ENCODE assay signal across 28 cellular contexts in the genomic region with DNA sequence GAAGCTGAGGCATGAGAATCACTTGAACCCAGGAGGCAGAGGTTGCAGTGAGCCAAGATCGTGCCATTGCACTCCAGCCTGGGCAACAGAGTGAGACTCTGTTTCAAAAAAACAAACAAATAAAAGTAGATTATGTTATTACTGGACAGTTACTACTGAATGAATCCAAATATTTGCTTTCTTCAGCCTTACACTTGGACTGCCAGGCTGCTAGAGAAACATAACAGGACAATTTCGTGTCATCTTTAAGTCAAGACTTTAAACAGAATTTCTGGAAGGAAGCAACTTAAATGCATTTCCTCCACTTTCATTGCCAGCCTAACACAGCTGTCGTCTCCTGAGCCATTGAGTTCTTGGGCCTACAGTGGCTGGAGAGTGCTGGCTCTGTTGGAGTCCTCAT.
"Had no signal": no experiment of that assay in that cellular context is flagged by ENCODE, and none has a peak within 500 bp of the region (broad histone marks: within the 10 kb centered on the region; RNA-seq: fewer than 3 reads in every experiment).

No MANE protein-coding gene starts in this region.

- H3K36me3 Mint-ChIP-seq: stimulated activated effector memory CD8-positive, alpha-beta T cell treated with anti-CD3 and anti-CD28 coated beads, Interleukin-12 subunit alpha, Interleukin-12 subunit beta, amount 100 ng/mL, for 72 hours; stimulated activated memory B cell treated with anti-CD40 and anti-IgM and Interleukin-4, amounts not matched to agents 10 μg/mL and 1 μg/mL and 100 μg/mL, for 72 hours; stimulated activated naive B cell treated with anti-CD40 and anti-IgM and Interleukin-4, amounts not matched to agents 10 μg/mL and 1 μg/mL and 100 μg/mL, for 72 hours; type B pancreatic cell had no signal

- H3K4me1 Mint-ChIP-seq: stimulated activated effector memory CD8-positive, alpha-beta T cell treated with anti-CD3 and anti-CD28 coated beads, Interleukin-12 subunit alpha, Interleukin-12 subunit beta, amount 100 ng/mL, for 72 hours; stimulated activated memory B cell treated with anti-CD40 and anti-IgM and Interleukin-4, amounts not matched to agents 10 μg/mL and 1 μg/mL and 100 μg/mL, for 72 hours; stimulated activated naive B cell treated with anti-CD40 and anti-IgM and Interleukin-4, amounts not matched to agents 10 μg/mL and 1 μg/mL and 100 μg/mL, for 72 hours; stimulated activated naive CD8-positive, alpha-beta T cell treated with anti-CD3 and anti-CD28 coated beads, Interleukin-15, amount 100 ng/mL, for 72 hours had no signal

- H3K27ac Mint-ChIP-seq: stimulated activated effector memory CD8-positive, alpha-beta T cell treated with anti-CD3 and anti-CD28 coated beads, Interleukin-12 subunit alpha, Interleukin-12 subunit beta, amount 100 ng/mL, for 72 hours; stimulated activated memory B cell treated with anti-CD40 and anti-IgM and Interleukin-4, amounts not matched to agents 10 μg/mL and 1 μg/mL and 100 μg/mL, for 72 hours; stimulated activated naive B cell treated with anti-CD40 and anti-IgM and Interleukin-4, amounts not matched to agents 10 μg/mL and 1 μg/mL and 100 μg/mL, for 72 hours; stimulated activated naive CD8-positive, alpha-beta T cell treated with anti-CD3 and anti-CD28 coated beads, Interleukin-15, amount 100 ng/mL, for 72 hours; stimulated activated naive CD8-positive, alpha-beta T cell treated with anti-CD3 and anti-CD28 coated beads, Interleukin-15, Interleukin-2, amounts not matched to agents 100 ng/mL and 50 ng/mL, for 24 hours; type B pancreatic cell had no signal

- H3K4me3 ChIP-seq: stomach, suprapubic skin, testis, thoracic aorta, thyroid gland, tibial artery, tibial nerve, transverse colon, upper lobe of left lung, upper lobe of right lung, uterus, vagina had no signal

- H3K27ac ChIP-seq: stomach, suprapubic skin, testis, thoracic aorta, thyroid gland, tibial artery, tibial nerve, transverse colon, upper lobe of left lung, upper lobe of right lung, uterus, vagina had no signal

- H3K9me3 ChIP-seq: stomach, suprapubic skin, testis, thoracic aorta, thyroid gland, tibial artery, tibial nerve, transverse colon, upper lobe of left lung, upper lobe of right lung, uterus, vagina had no signal

- H3K27me3 ChIP-seq: stomach, suprapubic skin, testis, thyroid gland, tibial artery, tibial nerve, transverse colon, upper lobe of left lung, upper lobe of right lung, uterus, vagina had no signal

- H3K4me3 Mint-ChIP-seq: stimulated activated effector memory CD8-positive, alpha-beta T cell treated with anti-CD3 and anti-CD28 coated beads, Interleukin-12 subunit alpha, Interleukin-12 subunit beta, amount 100 ng/mL, for 72 hours; stimulated activated memory B cell treated with anti-CD40 and anti-IgM and Interleukin-4, amounts not matched to agents 10 μg/mL and 1 μg/mL and 100 μg/mL, for 72 hours; stimulated activated naive B cell treated with anti-CD40 and anti-IgM and Interleukin-4, amounts not matched to agents 10 μg/mL and 1 μg/mL and 100 μg/mL, for 72 hours; stimulated activated naive CD8-positive, alpha-beta T cell treated with anti-CD3 and anti-CD28 coated beads, Interleukin-15, amount 100 ng/mL, for 72 hours; stimulated activated naive CD8-positive, alpha-beta T cell treated with anti-CD3 and anti-CD28 coated beads, Interleukin-15, Interleukin-2, amounts not matched to agents 100 ng/mL and 50 ng/mL, for 24 hours; type B pancreatic cell had no signal

- H3K36me3 ChIP-seq: stomach, suprapubic skin, thoracic aorta, thyroid gland, tibial artery, tibial nerve, transverse colon, upper lobe of left lung, upper lobe of right lung, uterus, vagina had no signal

- ATAC-seq: stimulated activated effector memory CD8-positive, alpha-beta T cell treated with anti-CD3 and anti-CD28 coated beads, Interleukin-12 subunit alpha, Interleukin-12 subunit beta, amount 100 ng/mL, for 72 hours; stimulated activated memory B cell treated with anti-CD40 and anti-IgM and Interleukin-4, amounts not matched to agents 10 μg/mL and 1 μg/mL and 100 μg/mL, for 72 hours; stimulated activated naive B cell treated with anti-CD40 and anti-IgM and Interleukin-4, amounts not matched to agents 10 μg/mL and 1 μg/mL and 100 μg/mL, for 72 hours; stimulated activated naive CD8-positive, alpha-beta T cell treated with anti-CD3 and anti-CD28 coated beads, Interleukin-15, amount 100 ng/mL, for 72 hours; stimulated activated naive CD8-positive, alpha-beta T cell treated with anti-CD3 and anti-CD28 coated beads, Interleukin-15, Interleukin-2, amounts not matched to agents 100 U/mL and 50 U/mL, for 24 hours; upper lobe of right lung had no signal

- H3K9me3 Mint-ChIP-seq: stimulated activated effector memory CD8-positive, alpha-beta T cell treated with anti-CD3 and anti-CD28 coated beads, Interleukin-12 subunit alpha, Interleukin-12 subunit beta, amount 100 ng/mL, for 72 hours; stimulated activated memory B cell treated with anti-CD40 and anti-IgM and Interleukin-4, amounts not matched to agents 10 μg/mL and 1 μg/mL and 100 μg/mL, for 72 hours; stimulated activated naive B cell treated with anti-CD40 and anti-IgM and Interleukin-4, amounts not matched to agents 10 μg/mL and 1 μg/mL and 100 μg/mL, for 72 hours; stimulated activated naive CD8-positive, alpha-beta T cell treated with anti-CD3 and anti-CD28 coated beads, Interleukin-15, amount 100 ng/mL, for 72 hours; stimulated activated naive CD8-positive, alpha-beta T cell treated with anti-CD3 and anti-CD28 coated beads, Interleukin-15, Interleukin-2, amounts not matched to agents 100 ng/mL and 50 ng/mL, for 24 hours; type B pancreatic cell had no signal

- DNase-seq: stimulated activated CD4-positive, alpha-beta T cell treated with anti-CD3 and anti-CD28 coated beads, Interleukin-2, amount 100 ng/mL, for 48 hours; stimulated activated CD4-positive, alpha-beta T cell treated with anti-CD3 and anti-CD28 coated beads, Interleukin-4, amount 100 ng/mL, for 1 hour; stimulated activated CD4-positive, alpha-beta T cell treated with anti-CD3 and anti-CD28 coated beads, Interleukin-4, amount 100 ng/mL, for 24 hours; stimulated activated CD4-positive, alpha-beta T cell treated with anti-CD3 and anti-CD28 coated beads, Interleukin-4, amount 100 ng/mL, for 4 hours; stimulated activated CD8-positive, alpha-beta memory T cell treated with anti-CD3 and anti-CD28 coated beads, Interleukin-4, amount 100 ng/mL, for 48 hours; stimulated activated naive B cell treated with anti-CD40 and anti-IgM and Interleukin-4, amounts not matched to agents 10 μg/mL and 1 μg/mL and 100 μg/mL, for 72 hours; stimulated activated naive CD4-positive, alpha-beta T cell; stimulated activated naive CD4-positive, alpha-beta T cell treated with Interleukin-2 at 50 U/mL for 16 hours; stimulated activated naive CD8-positive, alpha-beta T cell treated with anti-CD3 and anti-CD28 coated beads, Interleukin-15, amount 100 ng/mL, for 72 hours; stimulated activated naive CD8-positive, alpha-beta T cell treated with anti-CD3 and anti-CD28 coated beads, Interleukin-15, Interleukin-2, amounts not matched to agents 100 U/mL and 50 U/mL, for 24 hours; stomach; substantia nigra; testis; thyroid gland; tibial artery; transverse colon; trophoblast cell; upper lobe of left lung; upper lobe of right lung; uterus had no signal

- H3K4me1 ChIP-seq: stomach, suprapubic skin, testis, thyroid gland, tibial artery, tibial nerve, upper lobe of left lung, upper lobe of right lung, uterus, vagina had no signal
